In genomic region chr4:6848717-6849305, GRCh38 we compare ENCODE assay signal across 22 cellular contexts.
A peak's percentile ranks its signal among the peaks of the same experiment; 100 is the strongest.
DNase-seq lines count a peak whose midpoint lies in the region; ATAC-seq and TF ChIP-seq lines count a peak whose summit lies in the region.
"Had no signal": no experiment of that assay in that cellular context is flagged by ENCODE, and none has a peak within 500 bp of the region (broad histone marks: within the 10 kb centered on the region; RNA-seq: fewer than 3 reads in every experiment).

No MANE protein-coding gene starts in this region.

- no peak overlapping the region for H3K4ac ChIP-seq in H9 (ENCODE audit: low read depth, low read length)
- H3K4ac ChIP-seq in neuronal stem cell (ENCODE audit: low read length) = no peak overlapping the region

- peaks cover 38 to 49% (median 48%) of the 10 kb centered on the region in 3 experiments for H3K36me3 Mint-ChIP-seq in H9 (ENCODE audit: insufficient read depth in 1 of 3, low read depth in 3 of 3)

- DNase-seq in H9 (no peak), NCI-H82 (lab: John Stamatoyannopoulos, UW) (peak; percentile 79), fibroblast of gingiva (ENCODE audit: low read depth) (peak; percentile 15), neuronal stem cell (ENCODE audit: low spot score) (no peak), GF-D8 (lab: John Stamatoyannopoulos, UW) (no peak)
- DNase-seq: activated CD8-positive, alpha-beta T cell treated with anti-CD3 and anti-CD28 coated beads for 36 hours; activated effector memory CD4-positive, alpha-beta T cell treated with anti-CD3 and anti-CD28 coated beads, Interleukin-2, amount 50 U/mL, for 16 hours; dermis blood vessel endothelial cell; mammary epithelial cell; NCI-H1048; NCI-H1694 treated with DMSO at 0.1 percent for 48 hours; NCI-H774; RPMI8226; SK-N-SH; stimulated activated CD4-positive, alpha-beta T cell treated with anti-CD3 and anti-CD28 coated beads, Interleukin-15, amount 100 ng/mL, for 24 hours; stimulated activated naive CD4-positive, alpha-beta T cell had no signal

- no peak for ATAC-seq in HG03045 (IDR thresholded peaks at IDR 0.05; ENCODE audit: unreplicated experiment)
- ATAC-seq in GM18498 (IDR thresholded peaks at IDR 0.05; ENCODE audit: unreplicated experiment) = no peak
- ATAC-seq: activated CD8-positive, alpha-beta T cell treated with anti-CD3 and anti-CD28 coated beads for 36 hours had no signal

- no CpG with 5 or more reads among the region's 3 CpGs for WGBS in H9 (ENCODE audit: extremely low coverage, insufficient read length, low lambda C conversion rate)
- WGBS in neuronal stem cell (ENCODE audit: extremely low coverage in 2 of 2, insufficient read length in 2 of 2, insufficient replicate concordance in 1 of 2), 2 donors = no CpG with 5 or more reads among the region's 3 CpGs

- H3K4me1 ChIP-seq in H9 (ENCODE audit: insufficient read depth, low read length) = peaks cover 11% of the 10 kb centered on the region
- peaks cover 5 to 8% of the 10 kb centered on the region in 2 donors for H3K4me1 ChIP-seq in neuronal stem cell (ENCODE audit: control insufficient read depth in 2 of 2, insufficient read depth in 1 of 2, low read depth in 1 of 2, low read length in 2 of 2)
- H3K4me1 ChIP-seq: prostate gland had no signal

- H2AFZ ChIP-seq in H9 (ENCODE audit: low read length) (no peak overlapping the region), neuronal stem cell (ENCODE audit: low read length) (no peak overlapping the region)

- peak overlapping the region in 2 of 3 experiments; percentile 58 to 76; a peak in 5 of 7 replicates for H3K27ac Mint-ChIP-seq in H9
- H3K27ac Mint-ChIP-seq: activated CD8-positive, alpha-beta T cell treated with anti-CD3 and anti-CD28 coated beads for 36 hours; T-helper 1 cell treated with Interleukin-12 subunit alpha and Interleukin-12 subunit beta and Interleukin-4 antibody, amounts not matched to agents 30 μg/mL and 1 μg/mL, for 36 hours had no signal

- no peaks in the 10 kb centered on the region for H3K27me3 Mint-ChIP-seq in H9 (ENCODE audit: low read depth)
- H3K27me3 Mint-ChIP-seq: activated CD8-positive, alpha-beta T cell treated with anti-CD3 and anti-CD28 coated beads for 36 hours; central memory CD8-positive, alpha-beta T cell had no signal

- H3K79me2 ChIP-seq in H9 (ENCODE audit: insufficient read depth, low read length) = peaks cover 2% of the 10 kb centered on the region; the same call in 1 of the 2 replicates

- no peak overlapping the region for H3K14ac ChIP-seq in H9 (ENCODE audit: insufficient read depth, low read length)
- no peak overlapping the region for H3K14ac ChIP-seq in neuronal stem cell (ENCODE audit: low read length)

- H4K5ac ChIP-seq in H9 (ENCODE audit: insufficient read length, low read depth, low read length) = no peak overlapping the region

- H3K23ac ChIP-seq in H9 (ENCODE audit: insufficient read length, low read depth, low read length) (no peak overlapping the region), neuronal stem cell (ENCODE audit: low read depth, low read length, poor library complexity) (peak overlapping the region; percentile 80)

- H2BK20ac ChIP-seq in H9 (ENCODE audit: low read depth, low read length, poor library complexity, severe bottlenecking) = no peak overlapping the region

- H3K9ac ChIP-seq in H9 (ENCODE audit: extremely low read depth, insufficient read length, low read length) (no peak overlapping the region), neuronal stem cell (ENCODE audit: low read depth, low read length, poor library complexity) (no peak overlapping the region)
- H3K9ac ChIP-seq: SK-N-SH had no signal

- no peak overlapping the region for H3K18ac ChIP-seq in H9 (ENCODE audit: insufficient read length, low read depth, low read length)
- no peak overlapping the region for H3K18ac ChIP-seq in neuronal stem cell (ENCODE audit: low read length)

- H3K79me1 ChIP-seq in H9 (ENCODE audit: insufficient read depth, low read depth, low read length, poor library complexity, severe bottlenecking) = no peaks in the 10 kb centered on the region
- peaks cover 7% of the 10 kb centered on the region for H3K79me1 ChIP-seq in neuronal stem cell (ENCODE audit: low read depth, low read length)

- H4K91ac ChIP-seq in H9 (ENCODE audit: insufficient read length, low read depth, low read length) (no peak overlapping the region), neuronal stem cell (ENCODE audit: low read depth, low read length, poor library complexity) (no peak overlapping the region)

- H2BK15ac ChIP-seq in H9 (ENCODE audit: low read depth, low read length) (no peak overlapping the region), neuronal stem cell (ENCODE audit: low read length) (no peak overlapping the region)

- H4K20me1 ChIP-seq in H9 (ENCODE audit: control insufficient read depth, insufficient read depth, insufficient read length) = no peaks in the 10 kb centered on the region

- peaks cover 16 to 96% of the 10 kb centered on the region in 2 donors for H3K36me3 ChIP-seq in neuronal stem cell (replicated peaks in 1 of 2; ENCODE audit: control insufficient read depth in 2 of 2, insufficient read depth in 2 of 2, low read length in 2 of 2)

- no peak overlapping the region for H2BK5ac ChIP-seq in H9 (ENCODE audit: insufficient read length, low read length)
- H2BK5ac ChIP-seq in neuronal stem cell (ENCODE audit: low read length) = no peak overlapping the region

- H3K9me3 ChIP-seq in H9 (ENCODE audit: control insufficient read depth, low read depth, low read length) (peaks cover 8% of the 10 kb centered on the region), neuronal stem cell (replicated peaks in 1 of 2; ENCODE audit: control insufficient read depth in 2 of 2, insufficient read depth in 1 of 2, low read depth in 1 of 2, low read length in 2 of 2) (peaks cover 4 to 11% of the 10 kb centered on the region in 2 donors)
- H3K9me3 ChIP-seq: prostate gland, SK-N-SH had no signal

- peaks cover 6 to 12% of the 10 kb centered on the region in 2 experiments; a peak in 4 of 5 replicates for H3K9me3 Mint-ChIP-seq in H9
- H3K9me3 Mint-ChIP-seq: central memory CD8-positive, alpha-beta T cell had no signal

- no peak overlapping the region for H3K4me3 ChIP-seq in neuronal stem cell (ENCODE audit: low read length in 2 of 2)
- H3K4me3 ChIP-seq: prostate gland had no signal

- H4K8ac ChIP-seq in H9 (replicated peaks; ENCODE audit: insufficient read length, low read depth, low read length) (no peak overlapping the region), neuronal stem cell (ENCODE audit: low read depth, low read length) (no peak overlapping the region)

- H2BK120ac ChIP-seq in H9 (ENCODE audit: low read depth, low read length, poor library complexity, severe bottlenecking) = no peak overlapping the region
- H2BK120ac ChIP-seq in neuronal stem cell (ENCODE audit: low read depth, low read length) = no peak overlapping the region

- no peaks in the 10 kb centered on the region for H3K23me2 ChIP-seq in H9 (ENCODE audit: insufficient read length, low read depth, low read length, poor library complexity, severe bottlenecking)

- TF ChIP-seq CTCF in H9 (conservative IDR thresholded peaks at IDR 0.05) = no peak

- peaks cover 50 to 63% of the 10 kb centered on the region in 2 experiments for H3K4me1 Mint-ChIP-seq in H9

- H3K4me2 ChIP-seq in H9 (ENCODE audit: insufficient read depth, insufficient read length, low read length) (no peak overlapping the region), neuronal stem cell (ENCODE audit: insufficient read depth, low read length, poor library complexity, severe bottlenecking) (no peak overlapping the region)
- H3K4me2 ChIP-seq: SK-N-SH had no signal

- H2BK12ac ChIP-seq in H9 (ENCODE audit: insufficient read length, low read depth, low read length) (no peak overlapping the region), neuronal stem cell (ENCODE audit: low read length) (no peak overlapping the region)

- H3T11ph ChIP-seq in H9 (ENCODE audit: low read length) = no peak overlapping the region

- H2AK5ac ChIP-seq in H9 (ENCODE audit: insufficient read length, low read length) (no peak overlapping the region), neuronal stem cell (ENCODE audit: low read depth, low read length) (no peak overlapping the region)

- no peak overlapping the region for H3K56ac ChIP-seq in H9 (ENCODE audit: insufficient read length, low read depth, low read length)

- H3K27ac ChIP-seq in H9 (ENCODE audit: insufficient read length, low read depth, low read length) (no peak overlapping the region), neuronal stem cell (replicated peaks; ENCODE audit: low read length) (no peak overlapping the region)
- H3K27ac ChIP-seq: C4-2B, prostate gland had no signal

- peak overlapping the region in 1 of 2 experiments; percentile 13; a peak in 1 of 5 replicates for H3K4me3 Mint-ChIP-seq in H9
- H3K4me3 Mint-ChIP-seq: activated CD8-positive, alpha-beta T cell treated with anti-CD3 and anti-CD28 coated beads for 36 hours; central memory CD8-positive, alpha-beta T cell; T-helper 1 cell treated with Interleukin-12 subunit alpha and Interleukin-12 subunit beta and Interleukin-4 antibody, amounts not matched to agents 30 μg/mL and 1 μg/mL, for 36 hours had no signal

- no peaks in the 10 kb centered on the region for H3K27me3 ChIP-seq in H9 (ENCODE audit: insufficient read depth, low read length)
- H3K27me3 ChIP-seq in neuronal stem cell (ENCODE audit: control insufficient read depth in 3 of 3, insufficient read depth in 3 of 3, low read depth in 1 of 3, low read length in 3 of 3) = no peaks in the 10 kb centered on the region

Comparison
In these comparisons a context has a peak if more than half of its experiments do, and no peak if none do; other contexts are left out.
1. DNase-seq: peak in NCI-H82 (single experiment) and fibroblast of gingiva (single experiment); none in H9 (single experiment), neuronal stem cell (single experiment) and GF-D8 (single experiment).